ENCODE assay signal across 22 cellular contexts in genomic region chr7:22635349-22635748, GRCh38.
"Had no signal": no experiment of that assay in that cellular context is flagged by ENCODE, and none has a peak within 500 bp of the region (broad histone marks: within the 10 kb centered on the region; RNA-seq: fewer than 3 reads in every experiment).

No MANE protein-coding gene starts in this region.

- H3K4me1 ChIP-seq: parathyroid adenoma, right lobe of liver, suprapubic skin had no signal

- H2AFZ ChIP-seq: parathyroid adenoma had no signal

- H3K27me3 ChIP-seq: ascending aorta, brain microvascular endothelial cell, right lobe of liver, suprapubic skin, tibial nerve had no signal

- H3K27me3 Mint-ChIP-seq: activated naive CD4-positive, alpha-beta T cell treated with anti-CD3 and anti-CD28 coated beads, Interleukin-2, amount 50 U/mL, for 24 hours had no signal

- H3K27ac ChIP-seq: ascending aorta, brain microvascular endothelial cell, dorsolateral prefrontal cortex, parathyroid adenoma, right lobe of liver, suprapubic skin, tibial nerve, WERI-Rb-1 had no signal

- H3K9ac ChIP-seq: parathyroid adenoma had no signal

- H3K36me3 Mint-ChIP-seq: activated naive CD4-positive, alpha-beta T cell treated with anti-CD3 and anti-CD28 coated beads, Interleukin-2, amount 50 U/mL, for 24 hours; stimulated activated effector memory CD8-positive, alpha-beta T cell treated with anti-CD3 and anti-CD28 coated beads, Interleukin-12 subunit alpha, Interleukin-12 subunit beta, amount 100 ng/mL, for 72 hours had no signal

- H3K4me3 ChIP-seq: ascending aorta, dorsolateral prefrontal cortex, right lobe of liver, suprapubic skin, tibial nerve had no signal

- H3K4me3 Mint-ChIP-seq: activated naive CD4-positive, alpha-beta T cell treated with anti-CD3 and anti-CD28 coated beads, Interleukin-2, amount 50 U/mL, for 24 hours; effector memory CD8-positive, alpha-beta T cell; nephron progenitor cell; stimulated activated effector memory CD8-positive, alpha-beta T cell treated with anti-CD3 and anti-CD28 coated beads, Interleukin-12 subunit alpha, Interleukin-12 subunit beta, amount 100 ng/mL, for 72 hours; stimulated activated naive CD8-positive, alpha-beta T cell treated with anti-CD3 and anti-CD28 coated beads, Interleukin-15, amount 100 ng/mL, for 72 hours had no signal

- H3K4me1 Mint-ChIP-seq: stimulated activated effector memory CD8-positive, alpha-beta T cell treated with anti-CD3 and anti-CD28 coated beads, Interleukin-12 subunit alpha, Interleukin-12 subunit beta, amount 100 ng/mL, for 72 hours had no signal

- ATAC-seq: effector memory CD8-positive, alpha-beta T cell; right lobe of liver; stimulated activated effector memory CD8-positive, alpha-beta T cell treated with anti-CD3 and anti-CD28 coated beads, Interleukin-12 subunit alpha, Interleukin-12 subunit beta, amount 100 ng/mL, for 72 hours; stimulated activated naive CD8-positive, alpha-beta T cell treated with anti-CD3 and anti-CD28 coated beads, Interleukin-15, amount 100 ng/mL, for 72 hours had no signal

- H3K9me3 Mint-ChIP-seq: effector memory CD8-positive, alpha-beta T cell had no signal

- H3K9me3 ChIP-seq: ascending aorta, right lobe of liver, suprapubic skin, tibial nerve had no signal

- DNase-seq: activated CD4-positive, CD25-positive, alpha-beta regulatory T cell treated with anti-CD3 and anti-CD28 coated beads, Interleukin-2, amount 50 U/mL, for 72 hours; activated gamma-delta T cell treated with Interleukin-2 at 50 U/mL for 16 hours; activated T-cell treated with anti-CD3 and anti-CD28 coated beads, Interleukin-2, amount 50 U/mL, for 1 hour; brain microvascular endothelial cell; central memory CD4-positive, alpha-beta T cell; dorsolateral prefrontal cortex; effector memory CD8-positive, alpha-beta T cell; hippocampal formation; kidney glomerular epithelial cell; nephron progenitor cell; right lobe of liver; small intestine; stimulated activated CD4-positive, alpha-beta T cell treated with anti-CD3 and anti-CD28 coated beads, Interleukin-2, amount 100 ng/mL, for 24 hours; stimulated activated naive CD8-positive, alpha-beta T cell treated with anti-CD3 and anti-CD28 coated beads, Interleukin-15, amount 100 ng/mL, for 72 hours; T-helper 1 cell; WERI-Rb-1 had no signal

- H3K79me2 ChIP-seq: parathyroid adenoma had no signal

- H3K36me3 ChIP-seq: ascending aorta, brain microvascular endothelial cell, right lobe of liver, suprapubic skin, tibial nerve, WERI-Rb-1 had no signal

- H3K27ac Mint-ChIP-seq: activated naive CD4-positive, alpha-beta T cell treated with anti-CD3 and anti-CD28 coated beads, Interleukin-2, amount 50 U/mL, for 24 hours; effector memory CD8-positive, alpha-beta T cell; nephron progenitor cell; stimulated activated effector memory CD8-positive, alpha-beta T cell treated with anti-CD3 and anti-CD28 coated beads, Interleukin-12 subunit alpha, Interleukin-12 subunit beta, amount 100 ng/mL, for 72 hours; stimulated activated naive CD8-positive, alpha-beta T cell treated with anti-CD3 and anti-CD28 coated beads, Interleukin-15, amount 100 ng/mL, for 72 hours had no signal
